In genomic region chr6:129370268-129370916, GRCh38 we compare ENCODE assay signal across 8 cellular contexts.
A peak's percentile ranks its signal among the peaks of the same experiment; 100 is the strongest.
DNase-seq lines count a peak whose midpoint lies in the region; ATAC-seq, FAIRE-seq and TF ChIP-seq lines count a peak whose summit lies in the region.

No MANE protein-coding gene starts in this region.

- H3K56ac ChIP-seq in IMR-90 (ENCODE audit: extremely low read depth, insufficient read depth, low read length): no peak overlapping the region

- TF ChIP-seq POLR2A in IMR-90 (IDR thresholded peaks at IDR 0.05; ENCODE audit: low read depth, low read length): no peak
- TF ChIP-seq POLR2A in body of pancreas (IDR thresholded peaks at IDR 0.05): no peak

- intact Hi-C loops in IMR-90 (cut with micrococcal nuclease): loop anchor here (1.0 to 5.0 kb wide), 5 partner anchors 118 to 1633 kb away; partner anchors contain the start of gene PTPRK
- intact Hi-C loops in body of pancreas (cut with DNase I): no loop called here
- intact Hi-C loops in kidney (cut with DNase I): no loop called here

- H4K8ac ChIP-seq in IMR-90 (ENCODE audit: low read depth in 2 of 2, low read length in 2 of 2): no peak overlapping the region

- H3K36me3 ChIP-seq in IMR-90 (ENCODE audit: control insufficient read depth, insufficient read depth, low read length) (no peaks in the 10 kb centered on the region), body of pancreas (replicated peaks in 1 of 2; ENCODE audit: insufficient read depth in 1 of 2, low read depth in 2 of 2) (no peaks in the 10 kb centered on the region), kidney (ENCODE audit: control insufficient read depth in 1 of 2, insufficient read depth in 2 of 2, low read length in 2 of 2) (no peaks in the 10 kb centered on the region)

- H3K27ac ChIP-seq in IMR-90 (ENCODE audit: insufficient read depth, low read length) (no peak overlapping the region), body of pancreas (no peak overlapping the region), kidney (ENCODE audit: low read depth in 2 of 2, low read length in 2 of 2) (no peak overlapping the region)

- CTCF ChIA-PET in IMR-90 (lab: Yijun Ruan, JAX): interaction anchor here (0.9 to 1.6 kb wide), 5 partner anchors 13 to 563 kb away, joined by 3 to 6 read pairs (median 4); no protein-coding TSS in a partner anchor

- H3K14ac ChIP-seq in IMR-90 (replicated peaks; ENCODE audit: low read depth, low read length): no peak overlapping the region

- no peaks in the 10 kb centered on the region for H4K20me1 ChIP-seq in IMR-90 (ENCODE audit: insufficient read depth, low read length)

- H2BK120ac ChIP-seq in IMR-90 (ENCODE audit: low read depth, low read length): no peak overlapping the region

- H3K9me1 ChIP-seq in IMR-90 (ENCODE audit: insufficient read depth, low read length): no peaks in the 10 kb centered on the region

- WGBS in IMR-90 (ENCODE audit: extremely low coverage in 2 of 2, insufficient read length in 1 of 2), 2 experiments: 0% methylated on average over 4 of the region's 9 CpGs; no CpG with 5 or more reads in 1 of the 2 experiments
- WGBS in body of pancreas, 2 donors: 6 to 7% methylated on average over 9 of the region's 9 CpGs

- in situ Hi-C loops in IMR-90 (cut with MboI; ENCODE audit: low sequenced_read_pairs): no loop called here

- POLR2A ChIA-PET in IMR-90 (lab: Charles Lee; ENCODE audit: unreplicated experiment): no interaction called here

- H3K4me1 ChIP-seq in IMR-90 (ENCODE audit: control insufficient read depth, insufficient read depth, low read length) (no peaks in the 10 kb centered on the region), body of pancreas (peaks cover 10% of the 10 kb centered on the region), kidney (ENCODE audit: control insufficient read depth in 1 of 2, insufficient read depth in 1 of 2, low read depth in 1 of 2, low read length in 2 of 2) (no peaks in the 10 kb centered on the region)

- no peaks in the 10 kb centered on the region for H3K9me3 ChIP-seq in IMR-90 (ENCODE audit: control insufficient read depth, insufficient read depth, low read length)
- no peaks in the 10 kb centered on the region for H3K9me3 ChIP-seq in body of pancreas
- no peaks in the 10 kb centered on the region for H3K9me3 ChIP-seq in kidney (ENCODE audit: control insufficient read depth in 1 of 2, low read length in 2 of 2)

- dilution Hi-C loops in IMR-90 (cut with HindIII; ENCODE audit: low sequenced_read_pairs, unreplicated experiment): no loop called here

- peak overlapping the region; percentile 97 for H3K4me2 ChIP-seq in IMR-90 (ENCODE audit: low read depth, low read length)

- DNase-seq in activated effector memory CD4-positive, alpha-beta T cell treated with anti-CD3 and anti-CD28 coated beads, Interleukin-2, amount 50 U/mL, for 16 hours: peak; percentile 73
- DNase-seq in activated effector memory CD4-positive, alpha-beta T cell treated with Interleukin-2 at 50 U/mL for 16 hours: no peak
- DNase-seq in IMR-90 (peak; percentile 57), SW480 (ENCODE audit: low spot score) (peak; percentile 30), body of pancreas (peak in 3 of 4 donors; percentile 28 to 47 (median 29)), kidney (no peak), epidermal melanocyte (ENCODE audit: insufficient read length, low spot score) (no peak)
- peak; percentile 20 to 35 for DNase-seq in stimulated activated CD4-positive, alpha-beta T cell treated with anti-CD3 and anti-CD28 coated beads, Interleukin-4, amount 100 ng/mL, for 48 hours (ENCODE audit: low read depth in 2 of 2)

- no peak overlapping the region for H2AK9ac ChIP-seq in IMR-90 (replicated peaks; ENCODE audit: low read depth, low read length, poor library complexity)

- no peak overlapping the region for H3K18ac ChIP-seq in IMR-90 (ENCODE audit: low read depth, low read length)

- no peak overlapping the region for H3K23ac ChIP-seq in IMR-90 (ENCODE audit: low read depth, low read length)

- no peak overlapping the region for H2BK5ac ChIP-seq in IMR-90 (ENCODE audit: low read depth, low read length, poor library complexity, severe bottlenecking)

- H3K9ac ChIP-seq in IMR-90 (ENCODE audit: low read depth, low read length) (no peak overlapping the region), kidney (ENCODE audit: low read length in 2 of 2) (no peak overlapping the region)

- no peak overlapping the region for H3K4ac ChIP-seq in IMR-90 (ENCODE audit: low read depth, low read length)

- peak; percentile 78 for TF ChIP-seq RAD21 in IMR-90 (IDR thresholded peaks at IDR 0.05; ENCODE audit: low read length)

- BruUV-seq in IMR-90 (replicated peaks; lab: Mats Ljungman, UMichigan): no TSS peak

- H2AK5ac ChIP-seq in IMR-90 (ENCODE audit: low read depth, low read length): no peak overlapping the region

- ATAC-seq in IMR-90 (ENCODE audit: low read depth) (peak; percentile 72), body of pancreas (peak; percentile 42)

- peak; percentile 82 for FAIRE-seq in kidney (lab: Jason Lieb, UNC)

- H3K4me3 ChIP-seq in IMR-90 (ENCODE audit: insufficient read depth, low read depth, low read length) (no peak overlapping the region), body of pancreas (no peak overlapping the region), kidney (ENCODE audit: low read length in 2 of 2) (peak overlapping the region in 1 of 2 donors; percentile 19)

- no peaks in the 10 kb centered on the region for H3K79me1 ChIP-seq in IMR-90 (ENCODE audit: low read depth in 1 of 2, low read length in 2 of 2)

- no peak overlapping the region for H2BK15ac ChIP-seq in IMR-90 (ENCODE audit: low read depth, low read length)

- no peak overlapping the region for H4K5ac ChIP-seq in IMR-90 (ENCODE audit: low read depth, low read length)

- no peak overlapping the region for H4K91ac ChIP-seq in IMR-90 (ENCODE audit: insufficient read depth, low read depth, low read length)

- H2BK20ac ChIP-seq in IMR-90 (ENCODE audit: low read depth, low read length): no peak overlapping the region

- no peak overlapping the region for H2AFZ ChIP-seq in IMR-90 (replicated peaks; ENCODE audit: low read length, poor library complexity)

- H3K27me3 ChIP-seq in IMR-90 (ENCODE audit: control insufficient read depth, insufficient read depth, low read length): peaks cover 4% of the 10 kb centered on the region; the same call in 1 of the 2 replicates
- H3K27me3 ChIP-seq in body of pancreas: no peaks in the 10 kb centered on the region

- TF ChIP-seq CTCF in IMR-90 (conservative IDR thresholded peaks at IDR 0.05; ENCODE audit: low read depth, low read length): peak; percentile 73
- TF ChIP-seq CTCF in body of pancreas (IDR thresholded peaks at IDR 0.05): peak; percentile 45 to 64 (median 58)
- peak; percentile 65 for TF ChIP-seq CTCF in kidney (IDR thresholded peaks at IDR 0.05; ENCODE audit: borderline replicate concordance, extremely low read depth, insufficient read depth)

TF ChIP-seq in IMR-90, 13 proteins besides CTCF, POLR2A, EP300 and RAD21:
- TF ChIP-seq CHD1 (IDR thresholded peaks at IDR 0.05; ENCODE audit: low read depth, low read length) (no peak), USF2 (IDR thresholded peaks at IDR 0.05; ENCODE audit: low read depth, low read length) (no peak), RFX5 (IDR thresholded peaks at IDR 0.05; ENCODE audit: low read depth, low read length) (no peak), MAZ (IDR thresholded peaks at IDR 0.05; ENCODE audit: borderline replicate concordance, low read depth, low read length) (no peak), SMC3 (IDR thresholded peaks at IDR 0.05; ENCODE audit: low read depth, low read length) (peak; percentile 82), MAFK (IDR thresholded peaks at IDR 0.05; ENCODE audit: low read depth, low read length) (no peak), NFE2L2 (IDR thresholded peaks at IDR 0.05; ENCODE audit: low read depth, low read length) (no peak), CEBPB (IDR thresholded peaks at IDR 0.05; ENCODE audit: low read depth, low read length) (no peak)

Comparison
In these comparisons a context has a peak if more than half of its experiments do, and no peak if none do; other contexts are left out.
1. DNase-seq: peak in activated effector memory CD4-positive, alpha-beta T cell treated with anti-CD3 and anti-CD28 coated beads, Interleukin-2, amount 50 U/mL, for 16 hours (single experiment), IMR-90 (single experiment), SW480 (single experiment), body of pancreas (3 of 4) and stimulated activated CD4-positive, alpha-beta T cell treated with anti-CD3 and anti-CD28 coated beads, Interleukin-4, amount 100 ng/mL, for 48 hours (2 of 2); none in activated effector memory CD4-positive, alpha-beta T cell treated with Interleukin-2 at 50 U/mL for 16 hours (single experiment), kidney (single experiment) and epidermal melanocyte (single experiment).
2. Peak in every context shown above with its lines, with median percentiles within 50 percentile points of each other: CTCF ChIP-seq.